In genomic region chr12:20398720-20399119, GRCh38 we compare ENCODE assay signal across 17 cellular contexts.
DNase-seq lines count a peak whose midpoint lies in the region; TF ChIP-seq lines count a peak whose summit lies in the region.
"Had no signal": no experiment of that assay in that cellular context is flagged by ENCODE, and none has a peak within 500 bp of the region (broad histone marks: within the 10 kb centered on the region; RNA-seq: fewer than 3 reads in every experiment).

No MANE protein-coding gene starts in this region.

- peak; percentile 14 for DNase-seq in GF-D8 (lab: John Stamatoyannopoulos, UW)
- peak; percentile 48 for DNase-seq in NB4 (ENCODE audit: low read depth)
- peak; percentile 15 for DNase-seq in adipocyte (ENCODE audit: low read depth)
- no peak for DNase-seq in RKO (ENCODE audit: low spot score)
- DNase-seq in DMS 273 treated with DMSO at 0.1 percent for 48 hours (lab: John Stamatoyannopoulos, UW): no peak
- no peak for DNase-seq in stimulated activated CD4-positive, alpha-beta T cell treated with anti-CD3 and anti-CD28 coated beads, Interleukin-4, amount 100 ng/mL, for 24 hours
- DNase-seq in RPMI8226: no peak
- DNase-seq: Calu3; CD4-positive, alpha-beta memory T cell; HCEC 1CT; NCI-H1092; NCI-H2227 treated with DMSO at 0.1 percent for 48 hours; NCI-H524; SW 1271 had no signal

- H3K36me3 ChIP-seq in ACC112 (ENCODE audit: insufficient read depth, low read length): no peaks in the 10 kb centered on the region
- H3K36me3 ChIP-seq in adipocyte (ENCODE audit: control insufficient read depth, insufficient read depth, low read length, severe bottlenecking): no peaks in the 10 kb centered on the region
- H3K36me3 ChIP-seq: SJSA1 had no signal

- peak overlapping the region; percentile 19 for H2AFZ ChIP-seq in ACC112 (ENCODE audit: low read length, unreplicated experiment)

- H3K4me1 ChIP-seq in ACC112 (ENCODE audit: control insufficient read depth, insufficient read depth, low read length, unreplicated experiment): peaks cover 4% of the 10 kb centered on the region
- H3K4me1 ChIP-seq in adipocyte (ENCODE audit: control insufficient read depth, insufficient read depth, low read length): peaks cover 3% of the 10 kb centered on the region
- H3K4me1 ChIP-seq: SJSA1 had no signal

- no peak overlapping the region for H3K27ac ChIP-seq in ACC112 (ENCODE audit: low read depth, low read length)
- H3K27ac ChIP-seq: A549, SJSA1 had no signal

- TF ChIP-seq CTCF in NB4 (IDR thresholded peaks at IDR 0.05; ENCODE audit: low read depth, low read length): no peak

- no peaks in the 10 kb centered on the region for H3K9me3 ChIP-seq in adipocyte (ENCODE audit: control insufficient read depth, low read length)
- H3K9me3 ChIP-seq: A549, SJSA1 had no signal

- peaks cover 7% of the 10 kb centered on the region for H3K79me2 ChIP-seq in ACC112 (ENCODE audit: control insufficient read depth, insufficient read depth, low read length, unreplicated experiment)

- no peak for TF ChIP-seq POLR2A in NB4 (IDR thresholded peaks at IDR 0.05; ENCODE audit: extremely low read depth, insufficient read length)

- H3K4me3 ChIP-seq in ACC112 (ENCODE audit: low read depth, low read length) (no peak overlapping the region), NB4 (ENCODE audit: low read depth, low read length) (no peak overlapping the region), adipocyte (ENCODE audit: low read length) (no peak overlapping the region)
- H3K4me3 ChIP-seq: A549, SJSA1 had no signal

- H3K27me3 ChIP-seq in ACC112 (ENCODE audit: insufficient read depth, low read length) (no peaks in the 10 kb centered on the region), adipocyte (replicated peaks; ENCODE audit: control insufficient read depth, insufficient read depth, low read length) (no peaks in the 10 kb centered on the region)
- H3K27me3 ChIP-seq: SJSA1 had no signal

- H3K9ac ChIP-seq in adipocyte (ENCODE audit: low read length): no peak overlapping the region

Comparison
In these comparisons a context has a peak if more than half of its experiments do, and no peak if none do; other contexts are left out.
1. DNase-seq: peak in GF-D8 (single experiment), NB4 (single experiment) and adipocyte (single experiment); none in RKO (single experiment), DMS 273 treated with DMSO at 0.1 percent for 48 hours (single experiment), stimulated activated CD4-positive, alpha-beta T cell treated with anti-CD3 and anti-CD28 coated beads, Interleukin-4, amount 100 ng/mL, for 24 hours (single experiment) and RPMI8226 (single experiment).